ENCODE assay signal across 8 cellular contexts in genomic region chr20:23049201-23049932, GRCh38. TPM values are rescaled to one million over a fixed set of nuclear protein-coding genes. Genes with fewer than 3 reads are reported as not detected.
DNase-seq lines count a peak whose midpoint lies in the region; ATAC-seq and TF ChIP-seq lines count a peak whose summit lies in the region.

THBD (minus strand) TSS chr20:23049672; CDS start chr20:23049504, 168 bp downstream.

- POLR2A ChIA-PET in CD8-positive, alpha-beta memory T cell (lab: Charles Lee): no interaction called here

- H3K79me2 ChIP-seq in ACC112 (ENCODE audit: control insufficient read depth, insufficient read depth, low read length, unreplicated experiment): no peaks in the 10 kb centered on the region

- peaks cover 0 to 4% (median 2%) of the 10 kb centered on the region in 3 donors for H3K4me1 Mint-ChIP-seq in CD8-positive, alpha-beta memory T cell

- no peaks in the 10 kb centered on the region for H3K9me3 ChIP-seq in ascending aorta
- no peaks in the 10 kb centered on the region for H3K9me3 ChIP-seq in CD8-positive, alpha-beta memory T cell (ENCODE audit: low read length)

- no peak within 1 kb of the TSS for H3K4me3 Mint-ChIP-seq in CD8-positive, alpha-beta memory T cell

- peak within 1 kb of the TSS; percentile 79 for H3K4me3 ChIP-seq in ACC112 (ENCODE audit: low read depth, low read length)
- peak within 1 kb of the TSS; percentile 67 to 78 for H3K4me3 ChIP-seq in ascending aorta
- peak within 1 kb of the TSS; percentile 57 for H3K4me3 ChIP-seq in retinal pigment epithelial cell (ENCODE audit: low read length)
- no peak within 1 kb of the TSS for H3K4me3 ChIP-seq in CD8-positive, alpha-beta memory T cell (ENCODE audit: low read length)

- H3K4me1 ChIP-seq in ACC112 (ENCODE audit: control insufficient read depth, insufficient read depth, low read length, unreplicated experiment) (peaks cover 9% of the 10 kb centered on the region), ascending aorta (peaks cover 9 to 23% of the 10 kb centered on the region in 2 donors)
- H3K4me1 ChIP-seq in CD8-positive, alpha-beta memory T cell (ENCODE audit: insufficient read depth, low read length): no peaks in the 10 kb centered on the region

- H3K9me3 Mint-ChIP-seq in CD8-positive, alpha-beta memory T cell: peaks cover 0 to 2% (median 0%) of the 10 kb centered on the region in 5 donors

- H3K27me3 Mint-ChIP-seq in CD8-positive, alpha-beta memory T cell: peaks cover 21 to 53% of the 10 kb centered on the region in 2 donors

- H3K36me3 ChIP-seq in ACC112 (ENCODE audit: insufficient read depth, low read length) (no peaks in the 10 kb centered on the region), ascending aorta (no peaks in the 10 kb centered on the region)
- H3K36me3 ChIP-seq in CD8-positive, alpha-beta memory T cell (ENCODE audit: insufficient read depth, low read length): no peaks in the 10 kb centered on the region

- CTCF ChIA-PET in CD8-positive, alpha-beta memory T cell (lab: Charles Lee): no interaction called here

- H3K27me3 ChIP-seq in ACC112 (ENCODE audit: insufficient read depth, low read length): peaks cover 23% of the 10 kb centered on the region
- H3K27me3 ChIP-seq in ascending aorta: no peaks in the 10 kb centered on the region
- no peaks in the 10 kb centered on the region for H3K27me3 ChIP-seq in CD8-positive, alpha-beta memory T cell (ENCODE audit: insufficient read depth, low read length, poor library complexity, severe bottlenecking)

- H3K27ac ChIP-seq in ACC112 (ENCODE audit: low read depth, low read length): peak within 1 kb of the TSS; percentile 60; the same call in 1 of the 2 replicates
- peak within 1 kb of the TSS; percentile 91 to 93 for H3K27ac ChIP-seq in ascending aorta
- no peak within 1 kb of the TSS for H3K27ac ChIP-seq in CD8-positive, alpha-beta memory T cell (ENCODE audit: low read depth, low read length)

- ATAC-seq in GM21447 (IDR thresholded peaks at IDR 0.05; ENCODE audit: unreplicated experiment): no peak

- no peak within 1 kb of the TSS for H3K27ac Mint-ChIP-seq in CD8-positive, alpha-beta memory T cell

- DNase-seq in Kasumi-1 (lab: John Stamatoyannopoulos, UW): peak; percentile 19 to 34
- peak; percentile 77 to 94 for DNase-seq in ascending aorta (ENCODE audit: low spot score in 2 of 2)
- peak; percentile 34 for DNase-seq in hepatic stellate cell (ENCODE audit: low spot score)
- no peak for DNase-seq in retinal pigment epithelial cell (ENCODE audit: low read depth)
- DNase-seq in COLO829 (ENCODE audit: low spot score): no peak
- DNase-seq in CD8-positive, alpha-beta memory T cell: no peak

- intact Hi-C loops in ascending aorta (cut with DNase I): loop anchor here (2.0 to 5.0 kb wide), 4 partner anchors 252 to 711 kb away; partner anchors contain the start of gene NXT1

- H2AFZ ChIP-seq in ACC112 (ENCODE audit: low read length, unreplicated experiment): peak within 1 kb of the TSS; percentile 43

- TF ChIP-seq CTCF in ascending aorta (IDR thresholded peaks at IDR 0.05): no peak
- no peak for TF ChIP-seq CTCF in retinal pigment epithelial cell (conservative IDR thresholded peaks at IDR 0.05; ENCODE audit: low read depth, low read length)

- H3K36me3 Mint-ChIP-seq in CD8-positive, alpha-beta memory T cell: no peaks in the 10 kb centered on the region

RNA-seq across cellular contexts. Expression of gene THBD, which starts in this region (rescaled TPM):
- total RNA-seq in ascending aorta: 326 TPM
- under 1 TPM; 0.13 to 0.31 TPM for total RNA-seq in CD8-positive, alpha-beta memory T cell
- polyA plus RNA-seq in CD8-positive, alpha-beta memory T cell: not detected

Comparison
In these comparisons a context has a peak if more than half of its experiments do, and no peak if none do; other contexts are left out.
1. RNA of gene THBD (total RNA-seq): 326 TPM in ascending aorta (single experiment); 0.13 to 0.31 TPM in CD8-positive, alpha-beta memory T cell; every median in the first group is over 100 times any median in the second.
2. DNase-seq: peak in Kasumi-1 (2 of 2), ascending aorta (2 of 2) and hepatic stellate cell (single experiment); none in retinal pigment epithelial cell (single experiment), COLO829 (single experiment) and CD8-positive, alpha-beta memory T cell (0 of 5).